ENCODE assay signal across 15 cellular contexts in genomic region chr7:87199700-87200450, GRCh38. TPM values are rescaled to one million over a fixed set of nuclear protein-coding genes. Genes with fewer than 3 reads are reported as not detected.
A peak's percentile ranks its signal among the peaks of the same experiment; 100 is the strongest.
DNase-seq lines count a peak whose midpoint lies in the region; ATAC-seq and TF ChIP-seq lines count a peak whose summit lies in the region.
"Had no signal": no experiment of that assay in that cellular context is flagged by ENCODE, and none has a peak within 500 bp of the region (broad histone marks: within the 10 kb centered on the region; RNA-seq: fewer than 3 reads in every experiment).

No MANE protein-coding gene starts in this region.

- TF ChIP-seq CTCF in activated B cell treated with CpG ODN at 0.5 μM for 24 hours (IDR thresholded peaks at IDR 0.05) (no peak), parathyroid adenoma (IDR thresholded peaks at IDR 0.05) (no peak), A673 (conservative IDR thresholded peaks at IDR 0.05; ENCODE audit: low read depth, low read length) (no peak)

- no peak for ATAC-seq in activated B cell treated with CpG ODN at 0.5 μM for 24 hours (ENCODE audit: low read depth)
- ATAC-seq in left cardiac atrium: peak; percentile 21 to 41
- no peak for ATAC-seq in GM18861 (IDR thresholded peaks at IDR 0.05; ENCODE audit: unreplicated experiment)
- ATAC-seq: left colon, sciatic nerve had no signal

- H3K79me2 ChIP-seq in parathyroid adenoma: no peaks in the 10 kb centered on the region

- intact Hi-C loops in activated B cell treated with CpG ODN at 0.5 μM for 24 hours (cut with micrococcal nuclease) (loop anchor here (2.0 kb wide), 2 partner anchors 13 to 19 kb away; partner anchors contain the start of gene TMEM243), left cardiac atrium (cut with DNase I) (no loop called here), A673 (cut with micrococcal nuclease; ENCODE audit: unreplicated experiment) (no loop called here)

- H3K4me1 Mint-ChIP-seq in activated CD4-positive, alpha-beta T cell treated with anti-CD3 and anti-CD28 coated beads, Interleukin-2, amount 10 ng/mL, durations not matched to agents 7 days and 5 days: peaks cover 33% of the 10 kb centered on the region
- peaks cover 73% of the 10 kb centered on the region for H3K4me1 Mint-ChIP-seq in activated B cell treated with CpG ODN at 0.5 μM for 24 hours

- no peaks in the 10 kb centered on the region for H3K27me3 Mint-ChIP-seq in activated CD4-positive, alpha-beta T cell treated with anti-CD3 and anti-CD28 coated beads, Interleukin-2, amount 10 ng/mL, durations not matched to agents 7 days and 5 days
- H3K27me3 Mint-ChIP-seq in activated B cell treated with CpG ODN at 0.5 μM for 24 hours: no peaks in the 10 kb centered on the region

- H3K36me3 ChIP-seq in parathyroid adenoma (ENCODE audit: control insufficient read depth, insufficient read depth, low read length) (no peaks in the 10 kb centered on the region), A673 (ENCODE audit: insufficient read depth, low read length, poor library complexity, severe bottlenecking) (peaks cover 40% of the 10 kb centered on the region)
- H3K36me3 ChIP-seq: uterus had no signal

- POLR2A ChIA-PET in activated CD4-positive, alpha-beta T cell treated with anti-CD3 and anti-CD28 coated beads, Interleukin-2, amount 10 ng/mL, durations not matched to agents 7 days and 5 days (lab: Charles Lee): no interaction called here
- POLR2A ChIA-PET in activated B cell treated with CpG ODN at 0.5 μM for 24 hours (lab: Charles Lee): interaction anchor here (1.6 to 10.4 kb wide), 3 partner anchors 9 to 16 kb away, joined by 7 to 143 read pairs (median 9); partner anchors contain the start of gene TMEM243
- POLR2A ChIA-PET in A673 (lab: Charles Lee; ENCODE audit: low non-redundant PET): no interaction called here

- H3K9me3 Mint-ChIP-seq in activated CD4-positive, alpha-beta T cell treated with anti-CD3 and anti-CD28 coated beads, Interleukin-2, amount 10 ng/mL, durations not matched to agents 7 days and 5 days: peaks cover 18% of the 10 kb centered on the region
- H3K9me3 Mint-ChIP-seq in activated B cell treated with CpG ODN at 0.5 μM for 24 hours: peaks cover 5% of the 10 kb centered on the region

- CTCF ChIA-PET in activated CD4-positive, alpha-beta T cell treated with anti-CD3 and anti-CD28 coated beads, Interleukin-2, amount 10 ng/mL, durations not matched to agents 7 days and 5 days (lab: Charles Lee): interaction anchor here (0.9 to 2.1 kb wide), 2 partner anchors 12 to 15 kb away, joined by 3 to 12 read pairs; no protein-coding TSS in a partner anchor
- CTCF ChIA-PET in activated B cell treated with CpG ODN at 0.5 μM for 24 hours (lab: Charles Lee) (interaction anchor here (1.2 to 1.3 kb wide), 2 partner anchors 36 to 38 kb away, joined by 3 read pairs; no protein-coding TSS in a partner anchor), A673 (lab: Charles Lee) (no interaction called here)

- H3K4me3 ChIP-seq in parathyroid adenoma (ENCODE audit: low read depth, low read length) (no peak overlapping the region), A673 (ENCODE audit: low read depth, low read length, poor library complexity, severe bottlenecking) (no peak overlapping the region)
- H3K4me3 ChIP-seq: uterus had no signal

- BruUV-seq in A673 (replicated peaks; lab: Mats Ljungman, UMichigan): no TSS peak

- H3K4me3 Mint-ChIP-seq in activated CD4-positive, alpha-beta T cell treated with anti-CD3 and anti-CD28 coated beads, Interleukin-2, amount 10 ng/mL, durations not matched to agents 7 days and 5 days: no peak overlapping the region
- peak overlapping the region; percentile 0 for H3K4me3 Mint-ChIP-seq in activated B cell treated with CpG ODN at 0.5 μM for 24 hours

- H3K4me2 ChIP-seq in parathyroid adenoma (ENCODE audit: low read length): no peak overlapping the region

- no peaks in the 10 kb centered on the region for H3K27me3 ChIP-seq in parathyroid adenoma (ENCODE audit: control insufficient read depth, insufficient read depth, low read length)
- H3K27me3 ChIP-seq in A673 (replicated peaks; ENCODE audit: insufficient read depth, low read depth, low read length, poor library complexity): no peaks in the 10 kb centered on the region
- H3K27me3 ChIP-seq: uterus had no signal

- H3K27ac Mint-ChIP-seq in activated CD4-positive, alpha-beta T cell treated with anti-CD3 and anti-CD28 coated beads, Interleukin-2, amount 10 ng/mL, durations not matched to agents 7 days and 5 days: peak overlapping the region; percentile 60
- peak overlapping the region; percentile 71 for H3K27ac Mint-ChIP-seq in activated B cell treated with CpG ODN at 0.5 μM for 24 hours

- DNase-seq in activated CD4-positive, alpha-beta T cell treated with anti-CD3 and anti-CD28 coated beads, Interleukin-2, amount 10 ng/mL, durations not matched to agents 7 days and 5 days: no peak
- no peak for DNase-seq in activated CD4-positive, alpha-beta T cell treated with anti-CD3 and anti-CD28 coated beads, Interleukin-2, amount 50 U/mL, for 4 hours
- DNase-seq in activated B cell treated with CpG ODN at 0.5 μM for 24 hours: no peak
- no peak for DNase-seq in left cardiac atrium
- no peak for DNase-seq in iPS-NIHi11 (ENCODE audit: low spot score)
- no peak for DNase-seq in A673 (ENCODE audit: low spot score)
- DNase-seq: activated CD8-positive, alpha-beta memory T cell treated with anti-CD3 and anti-CD28 coated beads for 24 hours; glutamatergic neuron; left colon; NCI-H774; stimulated activated CD4-positive, alpha-beta T cell treated with anti-CD3 and anti-CD28 coated beads, Interleukin-4, amount 100 ng/mL, for 1 hour; uterus had no signal

- H3K9me3 ChIP-seq in parathyroid adenoma (ENCODE audit: control insufficient read depth, low read length) (no peaks in the 10 kb centered on the region), A673 (ENCODE audit: low read depth, low read length, poor library complexity, severe bottlenecking) (peaks cover 5% of the 10 kb centered on the region)
- H3K9me3 ChIP-seq: uterus had no signal

- H3K4me1 ChIP-seq in parathyroid adenoma: peaks cover 4% of the 10 kb centered on the region
- no peaks in the 10 kb centered on the region for H3K4me1 ChIP-seq in A673 (ENCODE audit: insufficient read depth, low read length, poor library complexity, severe bottlenecking)
- H3K4me1 ChIP-seq: uterus had no signal

- no peak overlapping the region for H3K9ac ChIP-seq in parathyroid adenoma

- no peak overlapping the region for H2AFZ ChIP-seq in parathyroid adenoma

- H3K27ac ChIP-seq in parathyroid adenoma (peak overlapping the region; percentile 33), A673 (ENCODE audit: low read depth, low read length, poor library complexity, severe bottlenecking) (no peak overlapping the region)

- peaks cover 83% of the 10 kb centered on the region for H3K36me3 Mint-ChIP-seq in activated CD4-positive, alpha-beta T cell treated with anti-CD3 and anti-CD28 coated beads, Interleukin-2, amount 10 ng/mL, durations not matched to agents 7 days and 5 days (ENCODE audit: low read depth)
- peaks cover 86% of the 10 kb centered on the region for H3K36me3 Mint-ChIP-seq in activated B cell treated with CpG ODN at 0.5 μM for 24 hours (ENCODE audit: low read depth)

RNA-seq across cellular contexts. Expression of gene TMEM243, which starts 19.7 kb away (rescaled TPM):
- total RNA-seq in activated CD4-positive, alpha-beta T cell treated with anti-CD3 and anti-CD28 coated beads, Interleukin-2, amount 10 ng/mL, durations not matched to agents 7 days and 5 days: 10 to 100 TPM; 46.2 to 51.6 TPM
- total RNA-seq in activated B cell treated with CpG ODN at 0.5 μM for 24 hours: 106 and 111 TPM in 2 replicates
- 10 to 100 TPM; 11.9 to 12.2 TPM for total RNA-seq in left cardiac atrium
- 24.5 and 25.8 TPM in 2 replicates for total RNA-seq in A673 (2021)

RNA-seq across cellular contexts. Expression of gene DMTF1, which starts 47.6 kb away (rescaled TPM):
- 100 to 1,000 TPM; 102 to 111 TPM for total RNA-seq in activated CD4-positive, alpha-beta T cell treated with anti-CD3 and anti-CD28 coated beads, Interleukin-2, amount 10 ng/mL, durations not matched to agents 7 days and 5 days
- total RNA-seq in activated B cell treated with CpG ODN at 0.5 μM for 24 hours: 159 and 175 TPM in 2 replicates
- total RNA-seq in left cardiac atrium: 10 to 100 TPM; 25.4 to 31.7 TPM
- 90.5 and 94.3 TPM in 2 replicates for total RNA-seq in A673 (2021)

Comparison
In these comparisons a context has a peak if more than half of its experiments do, and no peak if none do; other contexts are left out.
1. ATAC-seq: peak in left cardiac atrium (2 of 2); none in activated B cell treated with CpG ODN at 0.5 μM for 24 hours (single experiment) and GM18861 (single experiment).